10 cellular contexts compared by ENCODE assay signal in the genomic region with DNA sequence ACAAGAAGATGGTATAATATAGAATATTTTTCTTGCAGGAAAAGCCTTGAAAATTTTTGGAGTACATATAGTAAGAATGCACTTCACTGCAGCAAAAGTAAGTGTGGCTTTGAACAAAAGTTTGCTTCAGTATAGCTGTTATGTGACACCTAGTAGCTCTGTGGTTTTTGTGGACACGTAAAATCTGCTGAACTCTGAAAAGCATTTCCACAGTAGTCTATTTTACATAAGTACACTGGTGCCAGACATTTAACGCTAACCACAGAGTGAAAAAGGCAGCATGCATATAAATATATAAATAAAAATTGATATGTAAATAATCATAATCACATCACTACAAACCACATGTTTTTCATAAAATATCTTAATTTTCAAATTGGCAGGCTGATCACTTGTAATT. TPM values are rescaled to one million over a fixed set of nuclear protein-coding genes. Genes with fewer than 3 reads are reported as not detected.
DNase-seq lines count a peak whose midpoint lies in the region; ATAC-seq lines count a peak whose summit lies in the region.
"Had no signal": no experiment of that assay in that cellular context is flagged by ENCODE, and none has a peak within 500 bp of the region (broad histone marks: within the 10 kb centered on the region; RNA-seq: fewer than 3 reads in every experiment).

No MANE protein-coding gene starts in this region.

- peaks cover 10% of the 10 kb centered on the region for H3K27me3 Mint-ChIP-seq in activated CD8-positive, alpha-beta T cell treated with anti-CD3 and anti-CD28 coated beads, Interleukin-2, amount 10 ng/mL, durations not matched to agents 7 days and 5 days (ENCODE audit: low read depth)

- ATAC-seq in GM18511 (IDR thresholded peaks at IDR 0.05; ENCODE audit: unreplicated experiment) (peak; percentile 99), GM21390 (IDR thresholded peaks at IDR 0.05; ENCODE audit: unreplicated experiment) (peak; percentile 97), HG03139 (IDR thresholded peaks at IDR 0.05; ENCODE audit: unreplicated experiment) (peak; percentile 95)
- ATAC-seq in activated CD8-positive, alpha-beta T cell treated with anti-CD3 and anti-CD28 coated beads, Interleukin-2, amount 10 ng/mL, durations not matched to agents 7 days and 5 days: peak; percentile 93

- H3K9me3 Mint-ChIP-seq in activated CD8-positive, alpha-beta T cell treated with anti-CD3 and anti-CD28 coated beads, Interleukin-2, amount 10 ng/mL, durations not matched to agents 7 days and 5 days (ENCODE audit: insufficient read depth): peaks cover 6% of the 10 kb centered on the region
- H3K9me3 Mint-ChIP-seq: memory B cell had no signal

- CTCF ChIA-PET in activated CD8-positive, alpha-beta T cell treated with anti-CD3 and anti-CD28 coated beads, Interleukin-2, amount 10 ng/mL, durations not matched to agents 7 days and 5 days (lab: Charles Lee): interaction anchor here (0.8 to 2.0 kb wide), 6 partner anchors 13 to 130 kb away, joined by 3 to 11 read pairs (median 3); a partner anchor contains a TSS

- DNase-seq in activated CD8-positive, alpha-beta T cell treated with anti-CD3 and anti-CD28 coated beads, Interleukin-2, amount 10 ng/mL, durations not matched to agents 7 days and 5 days: peak; percentile 56
- DNase-seq in medulla oblongata (ENCODE audit: extremely low spot score) (no peak), SIG-M5 treated with dmso at 0.1 percent for 504 hours (lab: John Stamatoyannopoulos, UW; ENCODE audit: unreplicated experiment) (no peak), AG20443 (ENCODE audit: low spot score) (no peak), NCI-H2029 (lab: John Stamatoyannopoulos, UW) (no peak)
- DNase-seq: HCEC 1CT had no signal

- H3K4me1 Mint-ChIP-seq in activated CD8-positive, alpha-beta T cell treated with anti-CD3 and anti-CD28 coated beads, Interleukin-2, amount 10 ng/mL, durations not matched to agents 7 days and 5 days (ENCODE audit: low read depth): peaks cover 12% of the 10 kb centered on the region

- H3K4me3 Mint-ChIP-seq in activated CD8-positive, alpha-beta T cell treated with anti-CD3 and anti-CD28 coated beads, Interleukin-2, amount 10 ng/mL, durations not matched to agents 7 days and 5 days: no peak overlapping the region
- H3K4me3 Mint-ChIP-seq: memory B cell had no signal

- peaks cover 2% of the 10 kb centered on the region for H3K36me3 Mint-ChIP-seq in activated CD8-positive, alpha-beta T cell treated with anti-CD3 and anti-CD28 coated beads, Interleukin-2, amount 10 ng/mL, durations not matched to agents 7 days and 5 days (ENCODE audit: low read depth)
- H3K36me3 Mint-ChIP-seq: memory B cell had no signal

- POLR2A ChIA-PET in activated CD8-positive, alpha-beta T cell treated with anti-CD3 and anti-CD28 coated beads, Interleukin-2, amount 10 ng/mL, durations not matched to agents 7 days and 5 days (lab: Charles Lee): interaction anchor here (0.6 kb wide), 1 partner anchor 10 kb away, joined by 4 read pairs; no protein-coding TSS in a partner anchor

- no peak overlapping the region for H3K27ac Mint-ChIP-seq in activated CD8-positive, alpha-beta T cell treated with anti-CD3 and anti-CD28 coated beads, Interleukin-2, amount 10 ng/mL, durations not matched to agents 7 days and 5 days
- H3K27ac Mint-ChIP-seq: memory B cell had no signal

RNA-seq across cellular contexts. Expression of a gene that starts 39.8 kb away (rescaled TPM):
- total RNA-seq in activated CD8-positive, alpha-beta T cell treated with anti-CD3 and anti-CD28 coated beads, Interleukin-2, amount 10 ng/mL, durations not matched to agents 7 days and 5 days: 10 to 100 TPM; 85.6 to 87.6 TPM

RNA-seq across cellular contexts. Expression of a gene that starts 40.0 kb away (rescaled TPM):
- total RNA-seq in activated CD8-positive, alpha-beta T cell treated with anti-CD3 and anti-CD28 coated beads, Interleukin-2, amount 10 ng/mL, durations not matched to agents 7 days and 5 days: 10 to 100 TPM; 21.3 to 22.3 TPM
